ENCODE assay signal across 22 cellular contexts in genomic region chr10:131204406-131205152, GRCh38.
"Had no signal": no experiment of that assay in that cellular context is flagged by ENCODE, and none has a peak within 500 bp of the region (broad histone marks: within the 10 kb centered on the region; RNA-seq: fewer than 3 reads in every experiment).

No MANE protein-coding gene starts in this region.

- H3K4me3 ChIP-seq: body of pancreas, cardiac muscle cell, esophagus muscularis mucosa, lung, prostate gland, thyroid gland had no signal

- H3K36me3 ChIP-seq: cardiac muscle cell, esophagus muscularis mucosa, prostate gland, thyroid gland had no signal

- H3K4me1 ChIP-seq: body of pancreas, esophagus muscularis mucosa, prostate gland had no signal

- H3K27ac ChIP-seq: body of pancreas, cardiac muscle cell, esophagus muscularis mucosa, prostate gland had no signal

- H3K27me3 ChIP-seq: body of pancreas, cardiac muscle cell, thyroid gland had no signal

- H3K9me3 ChIP-seq: body of pancreas, esophagus muscularis mucosa, prostate gland, thyroid gland had no signal

- FAIRE-seq: endothelial cell of umbilical vein, frontal cortex had no signal

- ATAC-seq: activated CD8-positive, alpha-beta T cell treated with anti-CD3 and anti-CD28 coated beads for 36 hours; activated naive CD8-positive, alpha-beta T cell treated with anti-CD3 and anti-CD28 coated beads, Interleukin-2, amount 50 U/mL, for 24 hours; activated T-cell treated with anti-CD3 and anti-CD28 coated beads, Interleukin-2, amount 50 U/mL, for 4 hours; body of pancreas; left colon; naive thymus-derived CD4-positive, alpha-beta T cell; SK-N-SH treated with all-trans-retinoic acid at 6 μM for 48 hours had no signal

- DNase-seq: activated CD4-positive, alpha-beta T cell treated with anti-CD3 and anti-CD28 coated beads, Interleukin-2, amount 10 ng/mL, durations not matched to agents 24 days and 14 days; activated CD8-positive, alpha-beta T cell treated with anti-CD3 and anti-CD28 coated beads for 36 hours; activated naive CD4-positive, alpha-beta T cell treated with anti-CD3 and anti-CD28 coated beads, Interleukin-2, amount 50 U/mL, for 16 hours; activated naive CD8-positive, alpha-beta T cell treated with anti-CD3 and anti-CD28 coated beads, Interleukin-2, amount 50 U/mL, for 24 hours; activated T-cell treated with anti-CD3 and anti-CD28 coated beads, Interleukin-2, amount 50 U/mL, for 4 hours; anterior cingulate cortex; dermis blood vessel endothelial cell; effector memory CD4-positive, alpha-beta T cell; hypothalamus; left colon; naive thymus-derived CD4-positive, alpha-beta T cell; stimulated activated CD4-positive, alpha-beta T cell treated with anti-CD3 and anti-CD28 coated beads, Interleukin-4, amount 100 ng/mL, for 24 hours; stimulated activated naive CD4-positive, alpha-beta T cell treated with Interleukin-2 at 50 U/mL for 16 hours; thyroid gland had no signal
